10 cellular contexts compared by ENCODE assay signal in genomic region chr12:116346751-116347150, GRCh38.
DNase-seq lines count a peak whose midpoint lies in the region; ATAC-seq, FAIRE-seq and TF ChIP-seq lines count a peak whose summit lies in the region.
"Had no signal": no experiment of that assay in that cellular context is flagged by ENCODE, and none has a peak within 500 bp of the region (broad histone marks: within the 10 kb centered on the region; RNA-seq: fewer than 3 reads in every experiment).

No MANE protein-coding gene starts in this region.

- no peak overlapping the region for H3K9ac ChIP-seq in Karpas-422 (ENCODE audit: low read length)

- DNase-seq in ELR (ENCODE audit: low read depth): peak; percentile 87
- peak; percentile 58 for DNase-seq in RWPE1 (ENCODE audit: low spot score)
- DNase-seq in fibroblast of peridontal ligament (ENCODE audit: extremely low read depth): peak; percentile 96
- DNase-seq in pancreas: peak in 1 of 6 donors; percentile 47
- no peak for DNase-seq in Karpas-422
- DNase-seq in retina: no peak
- no peak for DNase-seq in HAP-1 (ENCODE audit: low spot score in 2 of 2)
- DNase-seq: activated effector memory CD4-positive, alpha-beta T cell treated with Interleukin-2 at 50 U/mL for 16 hours; T1000 had no signal

- ATAC-seq in pancreas (peak; percentile 79 to 90 (median 86)), GM21723 (IDR thresholded peaks at IDR 0.05; ENCODE audit: unreplicated experiment) (no peak)

- no peaks in the 10 kb centered on the region for H3K9me2 ChIP-seq in Karpas-422 (replicated peaks; ENCODE audit: insufficient read depth, low read length)

- no peak for FAIRE-seq in pancreas (lab: Jason Lieb, UNC)

- H3K9me3 ChIP-seq in pancreas: no peaks in the 10 kb centered on the region
- H3K9me3 ChIP-seq in Karpas-422 (ENCODE audit: low read length): no peaks in the 10 kb centered on the region
- no peaks in the 10 kb centered on the region; the same call in 1 of the 2 replicates for H3K9me3 ChIP-seq in HAP-1

- no peak overlapping the region for H3K4me2 ChIP-seq in Karpas-422 (ENCODE audit: low read depth, low read length, poor library complexity, severe bottlenecking)

- no peaks in the 10 kb centered on the region for H3K27me3 ChIP-seq in pancreas
- no peaks in the 10 kb centered on the region for H3K27me3 ChIP-seq in Karpas-422 (ENCODE audit: low read length)
- H3K27me3 ChIP-seq in HAP-1 (ENCODE audit: low read depth): no peaks in the 10 kb centered on the region

- in situ Hi-C loops in HAP-1 (cut with MboI; ENCODE audit: low sequenced_read_pairs): no loop called here

- intact Hi-C loops in pancreas (cut with DNase I): no loop called here

- H4K20me1 ChIP-seq in Karpas-422 (ENCODE audit: insufficient read depth, low read depth, low read length): no peaks in the 10 kb centered on the region

- POLR2A ChIA-PET in RWPE1 (lab: Yijun Ruan, JAX; ENCODE audit: low non-redundant PET): interaction anchor here (0.6 kb wide), 1 partner anchor 46 kb away, joined by 3 read pairs; no protein-coding TSS in a partner anchor

- TF ChIP-seq CTCF in RWPE1 (conservative IDR thresholded peaks at IDR 0.05; ENCODE audit: low read depth) (no peak), pancreas (IDR thresholded peaks at IDR 0.05) (no peak)

- H3K79me2 ChIP-seq in Karpas-422 (ENCODE audit: low read length): no peaks in the 10 kb centered on the region

- H3K27ac ChIP-seq in RWPE1 (no peak overlapping the region), pancreas (no peak overlapping the region), Karpas-422 (ENCODE audit: low read length) (no peak overlapping the region)

- H3K36me3 ChIP-seq in pancreas: no peaks in the 10 kb centered on the region
- no peaks in the 10 kb centered on the region for H3K36me3 ChIP-seq in Karpas-422 (ENCODE audit: insufficient read depth, low read length)
- no peaks in the 10 kb centered on the region for H3K36me3 ChIP-seq in HAP-1 (replicated peaks)

- H3K4me3 ChIP-seq in pancreas: no peak overlapping the region
- H3K4me3 ChIP-seq in Karpas-422 (ENCODE audit: low read length): no peak overlapping the region
- H3K4me3 ChIP-seq in HAP-1: no peak overlapping the region

- WGBS in pancreas, 2 donors: 20 to 25% methylated on average over 4 of the region's 4 CpGs

- no peak overlapping the region for H2AFZ ChIP-seq in Karpas-422 (ENCODE audit: low read length)

- H3K4me1 ChIP-seq in pancreas: peaks cover 0 to 15% (median 10%) of the 10 kb centered on the region in 3 donors
- no peaks in the 10 kb centered on the region for H3K4me1 ChIP-seq in Karpas-422 (ENCODE audit: low read length)
- peaks cover 8% of the 10 kb centered on the region for H3K4me1 ChIP-seq in HAP-1

- CTCF ChIA-PET in RWPE1 (lab: Yijun Ruan, JAX): interaction anchor here (0.6 kb wide), 2 partner anchors 369 to 676 kb away, joined by 3 read pairs; no protein-coding TSS in a partner anchor

Comparison
In these comparisons a context has a peak if more than half of its experiments do, and no peak if none do; other contexts are left out.
1. DNase-seq: peak in ELR (single experiment), RWPE1 (single experiment) and fibroblast of peridontal ligament (single experiment); none in Karpas-422 (single experiment), retina (single experiment) and HAP-1 (0 of 2).